ENCODE assay signal across 8 cellular contexts in genomic region chr7:129951076-129952011, GRCh38. TPM values are rescaled to one million over a fixed set of nuclear protein-coding genes. Genes with fewer than 3 reads are reported as not detected.
DNase-seq lines count a peak whose midpoint lies in the region; ATAC-seq and TF ChIP-seq lines count a peak whose summit lies in the region.

No MANE protein-coding gene starts in this region.

- intact Hi-C loops in activated CD4-positive, alpha-beta T cell treated with anti-CD3 and anti-CD28 coated beads for 36 hours (cut with DNase I, micrococcal nuclease): loop anchor here (1.0 to 10.0 kb wide), 14 partner anchors 44 to 1153 kb away; partner anchors contain the start of genes NRF1 (in 2 of the 2), COPG2 (in 1 of the 2), STRIP2 (in 1 of the 2) and ZC3HC1 (in 1 of the 2)

- no peak for TF ChIP-seq POLR2A in erythroblast (IDR thresholded peaks at IDR 0.05; ENCODE audit: low read length)

- H3K27me3 Mint-ChIP-seq in activated CD4-positive, alpha-beta T cell treated with anti-CD3 and anti-CD28 coated beads for 36 hours: no peaks in the 10 kb centered on the region
- H3K27me3 Mint-ChIP-seq in neural crest cell (ENCODE audit: low read depth): no peaks in the 10 kb centered on the region

- H3K4me3 Mint-ChIP-seq in activated CD4-positive, alpha-beta T cell treated with anti-CD3 and anti-CD28 coated beads for 36 hours: no peak overlapping the region
- no peak overlapping the region for H3K4me3 Mint-ChIP-seq in neural crest cell

- DNase-seq in activated CD4-positive, alpha-beta T cell treated with anti-CD3 and anti-CD28 coated beads for 36 hours: peak; percentile 21
- no peak for DNase-seq in activated CD4-positive, alpha-beta T cell treated with anti-CD3 and anti-CD28 coated beads, Interleukin-2, amount 50 U/mL, for 4 hours
- DNase-seq in RPMI7951 (ENCODE audit: low read depth) (peak; percentile 15), erythroblast (lab: John Stamatoyannopoulos, UW) (peak; percentile 70 to 77), neural crest cell (ENCODE audit: low read depth, low spot score) (peak; percentile 22), dedifferentiated amniotic fluid mesenchymal stem cell (ENCODE audit: extremely low spot score) (no peak)
- DNase-seq in activated CD4-positive, CD25-positive, alpha-beta regulatory T cell treated with anti-CD3 and anti-CD28 coated beads, Interleukin-2, amount 50 U/mL, for 72 hours: no peak

- POLR2A ChIA-PET in activated CD4-positive, alpha-beta T cell treated with anti-CD3 and anti-CD28 coated beads for 36 hours (lab: Charles Lee): interaction anchor here (0.6 to 1.4 kb wide), 8 partner anchors 9 to 1158 kb away, joined by 3 to 4 read pairs (median 3); partner anchors contain the start of gene STRIP2

- peaks cover 15% of the 10 kb centered on the region for H3K4me1 Mint-ChIP-seq in activated CD4-positive, alpha-beta T cell treated with anti-CD3 and anti-CD28 coated beads for 36 hours
- H3K4me1 Mint-ChIP-seq in neural crest cell: peaks cover 14% of the 10 kb centered on the region

- TF ChIP-seq CTCF in neural crest cell (conservative IDR thresholded peaks at IDR 0.05): no peak

- H3K27ac Mint-ChIP-seq in activated CD4-positive, alpha-beta T cell treated with anti-CD3 and anti-CD28 coated beads for 36 hours: peak overlapping the region; percentile 88
- H3K27ac Mint-ChIP-seq in neural crest cell (ENCODE audit: unreplicated experiment): peak overlapping the region; percentile 93

- no peak for ATAC-seq in activated CD4-positive, alpha-beta T cell treated with anti-CD3 and anti-CD28 coated beads for 36 hours
- ATAC-seq in HG02678 (IDR thresholded peaks at IDR 0.05; ENCODE audit: unreplicated experiment): no peak

- CTCF ChIA-PET in activated CD4-positive, alpha-beta T cell treated with anti-CD3 and anti-CD28 coated beads for 36 hours (lab: Charles Lee): interaction anchor here (0.7 to 1.8 kb wide), 4 partner anchors 11 to 513 kb away, joined by 3 to 6 read pairs (median 3); no protein-coding TSS in a partner anchor

- H3K36me3 Mint-ChIP-seq in activated CD4-positive, alpha-beta T cell treated with anti-CD3 and anti-CD28 coated beads for 36 hours (ENCODE audit: low read depth): peaks cover 2% of the 10 kb centered on the region
- H3K36me3 Mint-ChIP-seq in neural crest cell (ENCODE audit: low read depth): no peaks in the 10 kb centered on the region

- H3K9me3 Mint-ChIP-seq in activated CD4-positive, alpha-beta T cell treated with anti-CD3 and anti-CD28 coated beads for 36 hours (ENCODE audit: low read depth): no peaks in the 10 kb centered on the region
- no peaks in the 10 kb centered on the region for H3K9me3 Mint-ChIP-seq in neural crest cell

RNA-seq across cellular contexts. Expression of gene UBE2H, which starts 1.4 kb away (rescaled TPM):
- total RNA-seq in activated CD4-positive, alpha-beta T cell treated with anti-CD3 and anti-CD28 coated beads for 36 hours: 10 to 100 TPM; 25.6 to 40.7 TPM
- 40.9 and 41.1 TPM in 2 replicates for total RNA-seq in RPMI7951 (2014; rRNA removed; shearing (Covaris generic))
- 43.4 and 49.5 TPM in 2 replicates for total RNA-seq in neural crest cell

Comparison
In these comparisons a context has a peak if more than half of its experiments do, and no peak if none do; other contexts are left out.
1. DNase-seq: peak in activated CD4-positive, alpha-beta T cell treated with anti-CD3 and anti-CD28 coated beads for 36 hours (single experiment), RPMI7951 (single experiment), erythroblast (2 of 2) and neural crest cell (single experiment); none in activated CD4-positive, alpha-beta T cell treated with anti-CD3 and anti-CD28 coated beads, Interleukin-2, amount 50 U/mL, for 4 hours (0 of 2), dedifferentiated amniotic fluid mesenchymal stem cell (single experiment) and activated CD4-positive, CD25-positive, alpha-beta regulatory T cell treated with anti-CD3 and anti-CD28 coated beads, Interleukin-2, amount 50 U/mL, for 72 hours (single experiment).